In the genomic region with DNA sequence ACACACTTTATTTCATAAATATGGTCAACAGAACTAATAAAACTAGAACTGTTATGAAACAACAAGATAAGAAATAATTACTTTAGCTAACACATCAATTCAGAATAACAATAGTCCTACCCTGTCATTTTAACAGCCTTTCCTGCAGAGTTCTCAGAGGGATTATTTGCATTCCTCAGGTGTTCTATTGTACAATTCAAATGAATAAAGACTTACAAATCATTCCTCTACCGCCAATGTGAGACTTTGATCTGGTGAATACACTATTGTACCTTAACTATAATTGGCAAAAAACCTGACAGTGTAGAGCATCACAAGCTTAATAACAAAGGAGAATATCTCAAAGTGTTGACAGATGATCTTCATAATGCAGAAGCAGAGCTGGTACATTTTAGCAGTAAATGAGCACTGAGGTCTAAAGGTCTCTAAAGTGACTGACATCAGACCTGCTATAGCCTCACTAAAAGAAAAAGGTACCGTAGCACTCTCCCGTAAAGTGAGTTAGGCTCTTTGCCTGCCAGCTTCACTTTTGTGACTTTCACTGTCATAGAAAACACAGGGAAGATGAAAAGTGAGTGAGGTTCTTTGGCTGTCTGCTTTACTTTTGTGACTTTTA, we compare ENCODE assay signal across 22 cellular contexts.
"Had no signal": no experiment of that assay in that cellular context is flagged by ENCODE, and none has a peak within 500 bp of the region (broad histone marks: within the 10 kb centered on the region; RNA-seq: fewer than 3 reads in every experiment).

No MANE protein-coding gene starts in this region.

- DNase-seq: activated CD4-positive, alpha-beta T cell treated with anti-CD3 and anti-CD28 coated beads, Interleukin-2, amount 50 U/mL, for 1 hour; activated CD8-positive, alpha-beta T cell treated with anti-CD3 and anti-CD28 coated beads for 36 hours; activated T-cell treated with anti-CD3 and anti-CD28 coated beads, Interleukin-2, amount 50 U/mL, for 4 hours; central memory CD4-positive, alpha-beta T cell; kidney; midbrain; naive thymus-derived CD8-positive, alpha-beta T cell; stimulated activated CD4-positive, alpha-beta T cell treated with anti-CD3 and anti-CD28 coated beads, Interleukin-15, amount 100 ng/mL, for 24 hours; stimulated activated CD4-positive, alpha-beta T cell treated with anti-CD3 and anti-CD28 coated beads, Interleukin-2, amount 100 ng/mL, for 24 hours; stimulated activated naive B cell treated with anti-CD40 and anti-IgM and Interleukin-4, amounts not matched to agents 10 μg/mL and 1 μg/mL and 100 μg/mL, for 72 hours; stomach; T1000; thyroid gland; upper lobe of left lung had no signal

- H3K36me3 ChIP-seq: breast epithelium, gastroesophageal sphincter, right atrium auricular region, thyroid gland, upper lobe of left lung, vagina had no signal

- H3K36me3 Mint-ChIP-seq: memory B cell had no signal

- H3K79me2 ChIP-seq: hepatocyte had no signal

- H3K9me3 Mint-ChIP-seq: activated CD8-positive, alpha-beta T cell treated with anti-CD3 and anti-CD28 coated beads for 36 hours; activated naive CD4-positive, alpha-beta T cell treated with anti-CD3 and anti-CD28 coated beads, Interleukin-2, amount 50 U/mL, for 72 hours; activated T-cell treated with anti-CD3 and anti-CD28 coated beads, Interleukin-2, amount 50 U/mL, for 4 hours; activated T-helper 17 cell treated with anti-CD3 and anti-CD28 coated beads, Interleukin-2, amount 50 U/mL, for 72 hours; memory B cell; naive thymus-derived CD8-positive, alpha-beta T cell; stimulated activated naive B cell treated with anti-CD40 and anti-IgM and Interleukin-4, amounts not matched to agents 10 μg/mL and 1 μg/mL and 100 μg/mL, for 72 hours had no signal

- H3K9me3 ChIP-seq: breast epithelium, gastroesophageal sphincter, right atrium auricular region, stomach, thyroid gland, upper lobe of left lung, vagina had no signal

- H3K27me3 ChIP-seq: breast epithelium, gastroesophageal sphincter, hepatocyte, right atrium auricular region, stomach, thyroid gland, upper lobe of left lung, vagina had no signal

- ATAC-seq: activated CD8-positive, alpha-beta T cell treated with anti-CD3 and anti-CD28 coated beads for 36 hours; activated naive CD4-positive, alpha-beta T cell treated with anti-CD3 and anti-CD28 coated beads, Interleukin-2, amount 50 U/mL, for 72 hours; activated T-cell treated with anti-CD3 and anti-CD28 coated beads, Interleukin-2, amount 50 U/mL, for 4 hours; activated T-helper 17 cell treated with anti-CD3 and anti-CD28 coated beads, Interleukin-2, amount 50 U/mL, for 72 hours; gastroesophageal sphincter; naive thymus-derived CD8-positive, alpha-beta T cell; stimulated activated naive B cell treated with anti-CD40 and anti-IgM and Interleukin-4, amounts not matched to agents 10 μg/mL and 1 μg/mL and 100 μg/mL, for 72 hours had no signal

- H2AFZ ChIP-seq: hepatocyte had no signal

- H3K4me2 ChIP-seq: hepatocyte had no signal

- H3K27ac Mint-ChIP-seq: activated CD8-positive, alpha-beta T cell treated with anti-CD3 and anti-CD28 coated beads for 36 hours; activated naive CD4-positive, alpha-beta T cell treated with anti-CD3 and anti-CD28 coated beads, Interleukin-2, amount 50 U/mL, for 72 hours; activated T-helper 17 cell treated with anti-CD3 and anti-CD28 coated beads, Interleukin-2, amount 50 U/mL, for 72 hours; memory B cell; naive thymus-derived CD8-positive, alpha-beta T cell; stimulated activated naive B cell treated with anti-CD40 and anti-IgM and Interleukin-4, amounts not matched to agents 10 μg/mL and 1 μg/mL and 100 μg/mL, for 72 hours had no signal

- H3K27ac ChIP-seq: breast epithelium, gastroesophageal sphincter, hepatocyte, right atrium auricular region, stomach, thyroid gland, upper lobe of left lung, vagina had no signal

- H3K4me1 ChIP-seq: breast epithelium, gastroesophageal sphincter, right atrium auricular region, stomach, upper lobe of left lung, vagina had no signal

- H3K4me3 ChIP-seq: breast epithelium, gastroesophageal sphincter, hepatocyte, right atrium auricular region, stomach, thyroid gland, upper lobe of left lung, vagina had no signal

- H3K4me3 Mint-ChIP-seq: activated CD8-positive, alpha-beta T cell treated with anti-CD3 and anti-CD28 coated beads for 36 hours; activated T-cell treated with anti-CD3 and anti-CD28 coated beads, Interleukin-2, amount 50 U/mL, for 4 hours; activated T-helper 17 cell treated with anti-CD3 and anti-CD28 coated beads, Interleukin-2, amount 50 U/mL, for 72 hours; memory B cell; naive thymus-derived CD8-positive, alpha-beta T cell; stimulated activated naive B cell treated with anti-CD40 and anti-IgM and Interleukin-4, amounts not matched to agents 10 μg/mL and 1 μg/mL and 100 μg/mL, for 72 hours had no signal

- H3K4me1 Mint-ChIP-seq: activated T-helper 17 cell treated with anti-CD3 and anti-CD28 coated beads, Interleukin-2, amount 50 U/mL, for 72 hours; memory B cell; naive thymus-derived CD8-positive, alpha-beta T cell; stimulated activated naive B cell treated with anti-CD40 and anti-IgM and Interleukin-4, amounts not matched to agents 10 μg/mL and 1 μg/mL and 100 μg/mL, for 72 hours had no signal

- H3K27me3 Mint-ChIP-seq: activated CD8-positive, alpha-beta T cell treated with anti-CD3 and anti-CD28 coated beads for 36 hours; activated T-helper 17 cell treated with anti-CD3 and anti-CD28 coated beads, Interleukin-2, amount 50 U/mL, for 72 hours; memory B cell; naive thymus-derived CD8-positive, alpha-beta T cell; stimulated activated naive B cell treated with anti-CD40 and anti-IgM and Interleukin-4, amounts not matched to agents 10 μg/mL and 1 μg/mL and 100 μg/mL, for 72 hours had no signal
